Comparison of ENCODE assay signal across 6 cellular contexts in genomic region chr6:31864123-31864562, GRCh38. TPM values are rescaled to one million over a fixed set of nuclear protein-coding genes. Genes with fewer than 3 reads are reported as not detected.
DNase-seq lines count a peak whose midpoint lies in the region; TF ChIP-seq lines count a peak whose summit lies in the region.
"Not testable (repeated sequence)": the region's sequence is repeated elsewhere in the genome, so short reads cannot be mapped to it uniquely, and the experiment has no call there.

No MANE protein-coding gene starts in this region.

- not testable (repeated sequence) for H3K27ac ChIP-seq in duodenal mucosa (ENCODE audit: low read depth, low read length)
- H3K27ac ChIP-seq in liver (ENCODE audit: low read depth in 1 of 2, low read length in 2 of 2): peak overlapping the region; percentile 80 to 83

- H3K9ac ChIP-seq in duodenal mucosa (ENCODE audit: low read depth in 1 of 2, low read length in 2 of 2): peak overlapping the region in 1 of 2 donors; percentile 48
- not testable (repeated sequence) for H3K9ac ChIP-seq in liver (ENCODE audit: low read depth in 1 of 2, low read length in 2 of 2)

- not testable (repeated sequence) for DNase-seq in AG04449 (ENCODE audit: low read depth, low spot score); Jurkat, Clone E6-1 (ENCODE audit: low read depth, low spot score); skeletal muscle cell (ENCODE audit: low read depth)
- DNase-seq in activated CD8-positive, alpha-beta memory T cell treated with anti-CD3 and anti-CD28 coated beads for 24 hours: peak; percentile 70

- not testable (repeated sequence) for TF ChIP-seq RAD21 in liver (IDR thresholded peaks at IDR 0.05)

- peaks cover 12 to 41% of the 10 kb centered on the region in 2 donors for H3K36me3 ChIP-seq in duodenal mucosa (ENCODE audit: control insufficient read depth in 1 of 2, insufficient read depth in 2 of 2, low read length in 2 of 2)
- peaks cover 4 to 17% (median 5%) of the 10 kb centered on the region in 4 donors for H3K36me3 ChIP-seq in liver (ENCODE audit: control insufficient read depth in 4 of 4, insufficient read depth in 3 of 4, low read depth in 1 of 4, low read length in 3 of 4)

- POLR2A ChIA-PET in AG04449 (lab: Yijun Ruan, JAX): interaction anchor here (0.6 to 2.4 kb wide), 6 partner anchors 23 to 106 kb away, joined by 3 to 19 read pairs (median 6); partner anchors contain the start of genes EHMT2, HSPA1B and LSM2

- not testable (repeated sequence) for H3K27me3 ChIP-seq in duodenal mucosa (ENCODE audit: control insufficient read depth in 1 of 2, insufficient read depth in 2 of 2, low read length in 2 of 2); liver (ENCODE audit: control insufficient read depth in 4 of 4, insufficient read depth in 4 of 4, low read length in 3 of 4)

- CTCF ChIA-PET in AG04449 (lab: Yijun Ruan, JAX): interaction anchor here (0.6 to 4.5 kb wide), 10 partner anchors 11 to 205 kb away, joined by 3 to 22 read pairs (median 4); partner anchors contain the start of genes C6orf47, DDAH2 and LY6G5C

- TF ChIP-seq CTCF in AG04449 (IDR thresholded peaks at IDR 0.05; ENCODE audit: insufficient read depth, low read length, missing control alignments); liver (IDR thresholded peaks at IDR 0.05; ENCODE audit: low read depth, low read length, missing input control): not testable (repeated sequence)

- peak overlapping the region; percentile 76 for H3K4me3 ChIP-seq in AG04449 (ENCODE audit: low read depth, low read length)
- H3K4me3 ChIP-seq in Jurkat, Clone E6-1 (ENCODE audit: low read length): peak overlapping the region; percentile 64
- H3K4me3 ChIP-seq in duodenal mucosa (ENCODE audit: low read depth in 1 of 2, low read length in 2 of 2): peak overlapping the region; percentile 41 to 48
- H3K4me3 ChIP-seq in liver (ENCODE audit: low read depth in 1 of 3, low read length in 3 of 3): peak overlapping the region in 1 of 3 donors; percentile 66
- H3K4me3 ChIP-seq in skeletal muscle cell (ENCODE audit: low read depth, low read length): peak overlapping the region; percentile 68

- 28% methylated on average over 16 of the region's 16 CpGs for WGBS in liver

- H3K4me1 ChIP-seq in duodenal mucosa (ENCODE audit: control insufficient read depth in 1 of 2, insufficient read depth in 2 of 2, low read length in 2 of 2) (peaks cover 6 to 14% of the 10 kb centered on the region in 2 donors), liver (ENCODE audit: control insufficient read depth in 4 of 4, insufficient read depth in 4 of 4, low read length in 3 of 4) (peaks cover 11 to 21% (median 17%) of the 10 kb centered on the region in 4 donors)

- not testable (repeated sequence) for H3K9me3 ChIP-seq in duodenal mucosa (ENCODE audit: control insufficient read depth in 1 of 2, low read length in 2 of 2); liver (ENCODE audit: control insufficient read depth in 4 of 4, low read length in 3 of 4)

RNA-seq across cellular contexts. Expression of gene NEU1, which starts 1.5 kb away (rescaled TPM):
- polyA plus RNA-seq in Jurkat, Clone E6-1 (2012; ENCODE audit: insufficient read depth, insufficient read length): 18.6 TPM
- 10 to 100 TPM; 34.4 to 42.4 TPM for total RNA-seq in liver
- 10 to 100 TPM; 27.6 to 35.1 TPM for polyA plus RNA-seq in liver

RNA-seq across cellular contexts. Expression of gene SLC44A4, which starts 14.7 kb away (rescaled TPM):
- not detected for polyA plus RNA-seq in Jurkat, Clone E6-1 (2012; ENCODE audit: insufficient read depth, insufficient read length)
- total RNA-seq in liver: 1 to 10 TPM in 1 of 2 donors, under 1 TPM in 1; 0.17 to 2.4 TPM
- under 1 TPM in 1 of 2 donors, not detected in 1; 0.13 TPM for polyA plus RNA-seq in liver

RNA-seq across cellular contexts. Expression of gene EHMT2, which starts 33.4 kb away (rescaled TPM):
- polyA plus RNA-seq in Jurkat, Clone E6-1 (2012; ENCODE audit: insufficient read depth, insufficient read length): 72.2 TPM
- 10 to 100 TPM; 10.7 to 21.4 TPM for total RNA-seq in liver
- polyA plus RNA-seq in liver: 10 to 100 TPM in 1 of 2 donors, 1 to 10 TPM in 1; 7.9 to 10.5 TPM

RNA-seq across cellular contexts. Expression of gene HSPA1B, which starts 36.6 kb away (rescaled TPM):
- polyA plus RNA-seq in Jurkat, Clone E6-1 (2012; ENCODE audit: insufficient read depth, insufficient read length): 15.9 TPM
- 100 to 1,000 TPM in 1 of 2 donors, 10 to 100 TPM in 1; 57.2 to 165 TPM for total RNA-seq in liver
- 10 to 100 TPM in 1 of 2 donors, 1 to 10 TPM in 1; 9.5 to 30.6 TPM for polyA plus RNA-seq in liver

RNA-seq across cellular contexts. Expression of gene ZBTB12, which starts 37.7 kb away (rescaled TPM):
- polyA plus RNA-seq in Jurkat, Clone E6-1 (2012; ENCODE audit: insufficient read depth, insufficient read length): 7.1 TPM
- 1 to 10 TPM in 1 of 2 donors, under 1 TPM in 1; 0.25 to 2.3 TPM for total RNA-seq in liver
- under 1 TPM in 1 of 2 donors, not detected in 1; 0.83 TPM for polyA plus RNA-seq in liver
